Comparison of ENCODE assay signal across 8 cellular contexts in genomic region chr11:94768602-94769511, GRCh38. TPM values are rescaled to one million over a fixed set of nuclear protein-coding genes. Genes with fewer than 3 reads are reported as not detected.
DNase-seq lines count a peak whose midpoint lies in the region; ATAC-seq and TF ChIP-seq lines count a peak whose summit lies in the region.

No MANE protein-coding gene starts in this region.

- peak; percentile 28 for DNase-seq in Calu3
- peak; percentile 55 for DNase-seq in PC-3
- peak; percentile 41 for DNase-seq in medulla oblongata (ENCODE audit: extremely low spot score)
- no peak for DNase-seq in occipital lobe (lab: John Stamatoyannopoulos, UW)
- no peak for DNase-seq in T-helper 9 cell

- H3K36me3 ChIP-seq in PC-3 (ENCODE audit: low read depth, low read length): no peaks in the 10 kb centered on the region
- no peaks in the 10 kb centered on the region for H3K36me3 ChIP-seq in ectodermal cell (ENCODE audit: control insufficient read depth, insufficient read depth, low read length)
- no peaks in the 10 kb centered on the region for H3K36me3 ChIP-seq in thymus (ENCODE audit: control insufficient read depth, insufficient read depth)

- no peaks in the 10 kb centered on the region for H3F3A ChIP-seq in PC-3 (ENCODE audit: low read length, unreplicated experiment)

- H3K4me1 ChIP-seq in PC-3 (ENCODE audit: insufficient read depth, low read length) (peaks cover 51% of the 10 kb centered on the region), ectodermal cell (ENCODE audit: control insufficient read depth, insufficient read depth, low read length) (peaks cover 11% of the 10 kb centered on the region), thymus (ENCODE audit: control insufficient read depth, insufficient read depth, low read length) (peaks cover 10% of the 10 kb centered on the region)

- H3K9me2 ChIP-seq in PC-3 (replicated peaks; ENCODE audit: low read length): no peaks in the 10 kb centered on the region

- no peaks in the 10 kb centered on the region for H3K9me3 ChIP-seq in PC-3 (ENCODE audit: low read length)
- no peaks in the 10 kb centered on the region for H3K9me3 ChIP-seq in ectodermal cell (ENCODE audit: control insufficient read depth, low read length)
- H3K9me3 ChIP-seq in thymus (ENCODE audit: control insufficient read depth): no peaks in the 10 kb centered on the region

- intact Hi-C loops in Calu3 (cut with micrococcal nuclease; ENCODE audit: unreplicated experiment) (no loop called here), PC-3 (cut with micrococcal nuclease) (loop anchor here (1.0 to 10.0 kb wide), 6 partner anchors 19 to 298 kb away; partner anchors contain the start of gene SRSF8)

- H3K9ac ChIP-seq in PC-3 (ENCODE audit: low read length): peak overlapping the region; percentile 93

- ATAC-seq in GM21526 (IDR thresholded peaks at IDR 0.05; ENCODE audit: low FRiP score, unreplicated experiment): peak; percentile 25
- ATAC-seq in PC-3: peak; percentile 49

- H3K4me3 ChIP-seq in PC-3 (ENCODE audit: low read length) (peak overlapping the region; percentile 94), ectodermal cell (ENCODE audit: insufficient read depth, low read depth, low read length) (peak overlapping the region; percentile 58), thymus (ENCODE audit: low read length) (peak overlapping the region; percentile 65)

- H3K4me3 Mint-ChIP-seq in Calu3 (ENCODE audit: low read depth, unreplicated experiment): peak overlapping the region; percentile 89

- peaks cover 56% of the 10 kb centered on the region for H3K79me2 ChIP-seq in PC-3 (ENCODE audit: low read length)

- BruUV-seq in Calu3 (replicated peaks; lab: Mats Ljungman, UMichigan) (no TSS peak), PC-3 (replicated peaks; lab: Mats Ljungman, UMichigan) (no TSS peak)

- POLR2A ChIA-PET in PC-3 (lab: Charles Lee; ENCODE audit: unreplicated experiment): interaction anchor here (0.6 kb wide), 2 partner anchors 21 to 193 kb away, joined by 3 read pairs; no protein-coding TSS in a partner anchor

- TF ChIP-seq CTCF in Calu3 (IDR thresholded peaks at IDR 0.05; ENCODE audit: unreplicated experiment): no peak
- no peak for TF ChIP-seq CTCF in PC-3 (conservative IDR thresholded peaks at IDR 0.05; ENCODE audit: low read depth, low read length)

- H3K9me3 Mint-ChIP-seq in Calu3 (ENCODE audit: low read depth, unreplicated experiment): no peaks in the 10 kb centered on the region

- peak overlapping the region; percentile 73 for H3K27ac Mint-ChIP-seq in Calu3 (ENCODE audit: unreplicated experiment)

- H3K27me3 ChIP-seq in PC-3 (ENCODE audit: low read length) (no peaks in the 10 kb centered on the region), ectodermal cell (ENCODE audit: control insufficient read depth, insufficient read depth, low read length, poor library complexity, severe bottlenecking) (peaks cover 15% of the 10 kb centered on the region), thymus (ENCODE audit: control insufficient read depth, insufficient read depth) (no peaks in the 10 kb centered on the region)

- H3K36me3 Mint-ChIP-seq in Calu3 (ENCODE audit: insufficient read depth, unreplicated experiment): peaks cover 36% of the 10 kb centered on the region

- WGBS in ectodermal cell, 2 experiments: 0% methylated on average over 87 of the region's 87 CpGs
- WGBS in thymus: under 1% methylated on average over 87 of the region's 87 CpGs

- peaks cover 42% of the 10 kb centered on the region for H4K20me1 ChIP-seq in PC-3 (ENCODE audit: low read length)

- H3K4me2 ChIP-seq in PC-3 (ENCODE audit: low read length): peak overlapping the region; percentile 95

- peaks cover 26% of the 10 kb centered on the region for H3K4me1 Mint-ChIP-seq in Calu3 (ENCODE audit: low read depth, unreplicated experiment)

- H3K27me3 Mint-ChIP-seq in Calu3 (ENCODE audit: unreplicated experiment): no peaks in the 10 kb centered on the region

- peak overlapping the region; percentile 61 for H3K27ac ChIP-seq in PC-3 (ENCODE audit: low read length)
- H3K27ac ChIP-seq in ectodermal cell (ENCODE audit: insufficient read depth, low read depth, low read length, poor library complexity, severe bottlenecking): no peak overlapping the region
- peak overlapping the region; percentile 83 for H3K27ac ChIP-seq in thymus (ENCODE audit: low read depth)

- peak overlapping the region; percentile 64 for H2AFZ ChIP-seq in PC-3 (ENCODE audit: low read length)

- CTCF ChIA-PET in Calu3 (lab: Charles Lee) (interaction anchor here (0.6 to 1.3 kb wide), 5 partner anchors 22 to 146 kb away, joined by 3 to 5 read pairs (median 4); no protein-coding TSS in a partner anchor), PC-3 (lab: Charles Lee) (interaction anchor here (0.6 to 1.8 kb wide), 3 partner anchors 129 to 149 kb away, joined by 3 to 6 read pairs (median 3); no protein-coding TSS in a partner anchor)

RNA-seq across cellular contexts. Expression of gene AMOTL1, which starts 0.7 kb away (rescaled TPM):
- 22.0 and 24.2 TPM in 2 replicates for total RNA-seq in Calu3 (2022)
- 32.6 and 37.9 TPM in 2 replicates for total RNA-seq in PC-3 (2014; rRNA removed)
- polyA plus RNA-seq in ectodermal cell (2013, experiment 1 of 4): 26.8 TPM
- polyA plus RNA-seq in ectodermal cell (2013, experiment 2 of 4): 30.2 TPM
- 17.9 TPM for polyA plus RNA-seq in ectodermal cell (2013, experiment 3 of 4)
- 18.9 TPM for polyA plus RNA-seq in ectodermal cell (2013, experiment 4 of 4)
- 10.5 TPM for polyA plus RNA-seq in thymus
- total RNA-seq in occipital lobe: 34.6 TPM

Comparison
In these comparisons a context has a peak if more than half of its experiments do, and no peak if none do; other contexts are left out.
1. DNase-seq: peak in Calu3 (single experiment), PC-3 (single experiment) and medulla oblongata (single experiment); none in occipital lobe (single experiment) and T-helper 9 cell (single experiment).
2. Peak in every context shown above with its lines, with median percentiles within 50 percentile points of each other: H3K4me3 ChIP-seq.